Comparison of ENCODE assay signal across 21 cellular contexts in genomic region chrX:129638917-129639316, GRCh38. TPM values are rescaled to one million over a fixed set of nuclear protein-coding genes. Genes with fewer than 3 reads are reported as not detected.
DNase-seq lines count a peak whose midpoint lies in the region; ATAC-seq and TF ChIP-seq lines count a peak whose summit lies in the region.
"Had no signal": no experiment of that assay in that cellular context is flagged by ENCODE, and none has a peak within 500 bp of the region (broad histone marks: within the 10 kb centered on the region; RNA-seq: fewer than 3 reads in every experiment).

No MANE protein-coding gene starts in this region.

- peaks cover 6% of the 10 kb centered on the region; the same call in 1 of the 3 replicates for H3K4me1 Mint-ChIP-seq in GM23338
- H3K4me1 Mint-ChIP-seq in dendritic cell treated with granulocyte-macrophage colony-stimulating factor and Interleukin-4, amounts not matched to agents 40 ng/mL and 50 ng/mL, for 4 days (ENCODE audit: low read depth), result peaks cover 28% of the 10 kb centered on the region

- no peak overlapping the region for H3K4ac ChIP-seq in mesendoderm (ENCODE audit: low read depth, low read length)

- ATAC-seq in GM23338, result peak; percentile 73
- ATAC-seq: HCT116 had no signal

- TF ChIP-seq CTCF in GM23338 (conservative IDR thresholded peaks at IDR 0.05; ENCODE audit: low read depth in 2 of 2), result peak in 1 of 2 experiments; percentile 53; a peak in 3 of 4 replicates
- TF ChIP-seq CTCF in OCI-LY7 (conservative IDR thresholded peaks at IDR 0.05; ENCODE audit: low read length), result 0 out of 2 replicates have a peak, but pooled peaks have one; percentile 17

- H3K23ac ChIP-seq in mesendoderm (ENCODE audit: low read length), result no peak overlapping the region

- H3F3A ChIP-seq in GM23338 (replicated peaks; ENCODE audit: low read depth), result no peaks in the 10 kb centered on the region

- H2BK15ac ChIP-seq in mesendoderm (replicated peaks; ENCODE audit: low read depth), result no peak overlapping the region

- H3K9ac ChIP-seq in mesendoderm (ENCODE audit: low read length), result no peak overlapping the region
- H3K9ac ChIP-seq: GM23248 had no signal

- no peak overlapping the region for H4K5ac ChIP-seq in mesendoderm (ENCODE audit: low read length)

- H3K4me3 ChIP-seq in GM23338, result no peak overlapping the region
- H3K4me3 ChIP-seq in OCI-LY7 (ENCODE audit: low read depth, low read length, poor library complexity, severe bottlenecking), result no peak overlapping the region
- no peak overlapping the region for H3K4me3 ChIP-seq in mesendoderm (ENCODE audit: low read length)
- H3K4me3 ChIP-seq: GM23248 had no signal

- H3K4me2 ChIP-seq in GM23338 (no peak overlapping the region), OCI-LY7 (ENCODE audit: low read length) (no peak overlapping the region), mesendoderm (ENCODE audit: low read length) (no peak overlapping the region)

- no peaks in the 10 kb centered on the region for H3K36me3 Mint-ChIP-seq in GM23338 (ENCODE audit: low read depth)
- no peaks in the 10 kb centered on the region for H3K36me3 Mint-ChIP-seq in dendritic cell treated with granulocyte-macrophage colony-stimulating factor and Interleukin-4, amounts not matched to agents 40 ng/mL and 50 ng/mL, for 4 days (ENCODE audit: low read depth)

- no peak overlapping the region for H2AK5ac ChIP-seq in mesendoderm (ENCODE audit: low read length)

- H3K9me3 ChIP-seq in OCI-LY7 (ENCODE audit: low read length), result no peaks in the 10 kb centered on the region

- H3K36me3 ChIP-seq in GM23338 (ENCODE audit: insufficient read depth), result no peaks in the 10 kb centered on the region
- no peaks in the 10 kb centered on the region for H3K36me3 ChIP-seq in OCI-LY7 (ENCODE audit: insufficient read depth, low read length)
- H3K36me3 ChIP-seq in mesendoderm (ENCODE audit: control insufficient read depth, insufficient read depth, low read length), result no peaks in the 10 kb centered on the region

- no peaks in the 10 kb centered on the region for H3K9me2 ChIP-seq in GM23338 (ENCODE audit: insufficient read depth)
- no peaks in the 10 kb centered on the region for H3K9me2 ChIP-seq in OCI-LY7 (ENCODE audit: insufficient read depth, low read length)

- no peak overlapping the region for H3K27ac Mint-ChIP-seq in GM23338
- peak overlapping the region; percentile 41 for H3K27ac Mint-ChIP-seq in dendritic cell treated with granulocyte-macrophage colony-stimulating factor and Interleukin-4, amounts not matched to agents 40 ng/mL and 50 ng/mL, for 4 days

- H2AFZ ChIP-seq in GM23338, result no peak overlapping the region
- no peak overlapping the region for H2AFZ ChIP-seq in OCI-LY7 (ENCODE audit: low read length)
- H2AFZ ChIP-seq: GM23248 had no signal

- H3K4me3 Mint-ChIP-seq in GM23338, result no peak overlapping the region
- no peak overlapping the region for H3K4me3 Mint-ChIP-seq in dendritic cell treated with granulocyte-macrophage colony-stimulating factor and Interleukin-4, amounts not matched to agents 40 ng/mL and 50 ng/mL, for 4 days

- H3K27me3 ChIP-seq in GM23338 (ENCODE audit: insufficient read depth) (no peaks in the 10 kb centered on the region), mesendoderm (ENCODE audit: insufficient read depth, low read length, poor library complexity) (no peaks in the 10 kb centered on the region)

- CTCF ChIA-PET in OCI-LY7 (lab: Charles Lee; ENCODE audit: unreplicated experiment), result no interaction called here

- H3K9me3 Mint-ChIP-seq in GM23338, result no peaks in the 10 kb centered on the region
- H3K9me3 Mint-ChIP-seq in dendritic cell treated with granulocyte-macrophage colony-stimulating factor and Interleukin-4, amounts not matched to agents 40 ng/mL and 50 ng/mL, for 4 days, result no peaks in the 10 kb centered on the region

- peaks cover 3% of the 10 kb centered on the region for H3K27me3 Mint-ChIP-seq in GM23338 (ENCODE audit: insufficient read depth, low read depth, poor library complexity)
- no peaks in the 10 kb centered on the region for H3K27me3 Mint-ChIP-seq in dendritic cell treated with granulocyte-macrophage colony-stimulating factor and Interleukin-4, amounts not matched to agents 40 ng/mL and 50 ng/mL, for 4 days

- H3K79me2 ChIP-seq in GM23338 (replicated peaks; ENCODE audit: insufficient read depth) (no peaks in the 10 kb centered on the region), OCI-LY7 (ENCODE audit: insufficient read depth, low read depth, low read length) (no peaks in the 10 kb centered on the region), mesendoderm (ENCODE audit: control insufficient read depth, insufficient read depth, low read length) (no peaks in the 10 kb centered on the region)

- DNase-seq in GM23338 (ENCODE audit: low spot score) (peak; percentile 27), OCI-LY7 (ENCODE audit: low spot score) (no peak), mesendoderm (peak; percentile 19), HK-2 (ENCODE audit: unreplicated experiment) (no peak), NCI-H1417 (lab: John Stamatoyannopoulos, UW) (no peak)
- DNase-seq in activated T-cell treated with anti-CD3 and anti-CD28 coated beads, Interleukin-2, amount 50 U/mL, for 1 hour, result no peak
- DNase-seq: 8988T, Calu3, DMS79 treated with DMSO at 0.1 percent for 48 hours, GM23248, Karpas-422, MV-4-11, NCI-H1105, NCI-H146, NCI-H2029, NCI-H446 treated with DMSO at 0.1 percent for 48 hours, NCI-H526, SHP77 treated with DMSO at 0.1 percent for 48 hours had no signal

- no peak overlapping the region for H2BK120ac ChIP-seq in mesendoderm (ENCODE audit: low read depth, low read length)

- no peaks in the 10 kb centered on the region for H4K20me1 ChIP-seq in GM23338 (replicated peaks; ENCODE audit: insufficient read depth)
- H4K20me1 ChIP-seq in OCI-LY7 (ENCODE audit: insufficient read depth, low read length), result no peaks in the 10 kb centered on the region

- no TSS peak for BruUV-seq in OCI-LY7 (replicated peaks; lab: Mats Ljungman, UMichigan)

- intact Hi-C loops in OCI-LY7 (cut with micrococcal nuclease; ENCODE audit: unreplicated experiment), result loop anchor here (10.0 kb wide), 1 partner anchor 246 kb away; no protein-coding TSS in a partner anchor
- intact Hi-C loops in dendritic cell treated with granulocyte-macrophage colony-stimulating factor and Interleukin-4, amounts not matched to agents 40 ng/mL and 50 ng/mL, for 4 days (cut with micrococcal nuclease), result no loop called here

- no peak overlapping the region for H3K18ac ChIP-seq in mesendoderm (ENCODE audit: low read length)

- WGBS in mesendoderm (ENCODE audit: extremely low coverage, insufficient coverage, low lambda C conversion rate), result no CpG with 5 or more reads among the region's 8 CpGs

- H3K79me1 ChIP-seq in mesendoderm (ENCODE audit: low read length), result no peaks in the 10 kb centered on the region

- H4K8ac ChIP-seq in mesendoderm (ENCODE audit: low read depth, low read length), result no peak overlapping the region

- H3K4me1 ChIP-seq in GM23338 (ENCODE audit: insufficient read depth) (no peaks in the 10 kb centered on the region; the same call in 1 of the 2 replicates), OCI-LY7 (ENCODE audit: insufficient read depth, low read length, poor library complexity, severe bottlenecking) (no peaks in the 10 kb centered on the region), mesendoderm (ENCODE audit: control insufficient read depth, low read depth, low read length) (no peaks in the 10 kb centered on the region)

- no peak overlapping the region for H3K27ac ChIP-seq in GM23338 (ENCODE audit: low read depth)
- no peak overlapping the region for H3K27ac ChIP-seq in OCI-LY7 (ENCODE audit: low read depth, low read length, poor library complexity, severe bottlenecking)
- no peak overlapping the region for H3K27ac ChIP-seq in mesendoderm (ENCODE audit: low read depth, low read length)
- H3K27ac ChIP-seq: GM23248, RWPE1 had no signal

- POLR2A ChIA-PET in OCI-LY7 (lab: Charles Lee), result interaction anchor here (1.0 kb wide), 1 partner anchor 8 kb away, joined by 3 read pairs; no protein-coding TSS in a partner anchor

- no peak overlapping the region for H3K56ac ChIP-seq in mesendoderm (ENCODE audit: low read length)

- no peak overlapping the region for H2BK5ac ChIP-seq in mesendoderm (ENCODE audit: low read length)

TF ChIP-seq in GM23338, 12 proteins besides CTCF, POLR2A, EP300 and RAD21 (continues in another document):
- TF ChIP-seq REST (IDR thresholded peaks at IDR 0.05; ENCODE audit: unreplicated experiment), result no peak
- TF ChIP-seq CREB1 (CRISPR knock-in tag; IDR thresholded peaks at IDR 0.05; ENCODE audit: low read depth), result no peak
- TF ChIP-seq EZH2phosphoT487 (IDR thresholded peaks at IDR 0.05; ENCODE audit: unreplicated experiment), result no peak
- TF ChIP-seq NANOG (IDR thresholded peaks at IDR 0.05; ENCODE audit: borderline replicate concordance), result no peak

RNA-seq across cellular contexts. Expression of gene APLN, which starts 15.8 kb away (rescaled TPM):
- total RNA-seq in GM23338 (2014; rRNA removed; shearing (Covaris generic)), result 0.16 and 0.49 TPM in 2 replicates
- polyA plus RNA-seq in GM23338 (2016; fragmentation: Nextera tagmentation; extraction: Ambion mirVana), result 0.37 and 0.60 TPM in 2 replicates
- not detected in 2 replicates for total RNA-seq in OCI-LY7 (2014; rRNA removed; shearing (Covaris generic))
- total RNA-seq in OCI-LY7 (2022), result 0.13 TPM in 1 of 2 replicates, not detected in the other
- polyA plus RNA-seq in mesendoderm (2013, experiment 1 of 2), result 0.86 TPM
- polyA plus RNA-seq in mesendoderm (2013, experiment 2 of 2), result 0.73 TPM

Comparison
In these comparisons a context has a peak if more than half of its experiments do, and no peak if none do; other contexts are left out.
1. DNase-seq: peak in GM23338 (single experiment) and mesendoderm (single experiment); none in OCI-LY7 (single experiment), activated T-cell treated with anti-CD3 and anti-CD28 coated beads, Interleukin-2, amount 50 U/mL, for 1 hour (single experiment), HK-2 (single experiment) and NCI-H1417 (0 of 3).